In the genomic region with DNA sequence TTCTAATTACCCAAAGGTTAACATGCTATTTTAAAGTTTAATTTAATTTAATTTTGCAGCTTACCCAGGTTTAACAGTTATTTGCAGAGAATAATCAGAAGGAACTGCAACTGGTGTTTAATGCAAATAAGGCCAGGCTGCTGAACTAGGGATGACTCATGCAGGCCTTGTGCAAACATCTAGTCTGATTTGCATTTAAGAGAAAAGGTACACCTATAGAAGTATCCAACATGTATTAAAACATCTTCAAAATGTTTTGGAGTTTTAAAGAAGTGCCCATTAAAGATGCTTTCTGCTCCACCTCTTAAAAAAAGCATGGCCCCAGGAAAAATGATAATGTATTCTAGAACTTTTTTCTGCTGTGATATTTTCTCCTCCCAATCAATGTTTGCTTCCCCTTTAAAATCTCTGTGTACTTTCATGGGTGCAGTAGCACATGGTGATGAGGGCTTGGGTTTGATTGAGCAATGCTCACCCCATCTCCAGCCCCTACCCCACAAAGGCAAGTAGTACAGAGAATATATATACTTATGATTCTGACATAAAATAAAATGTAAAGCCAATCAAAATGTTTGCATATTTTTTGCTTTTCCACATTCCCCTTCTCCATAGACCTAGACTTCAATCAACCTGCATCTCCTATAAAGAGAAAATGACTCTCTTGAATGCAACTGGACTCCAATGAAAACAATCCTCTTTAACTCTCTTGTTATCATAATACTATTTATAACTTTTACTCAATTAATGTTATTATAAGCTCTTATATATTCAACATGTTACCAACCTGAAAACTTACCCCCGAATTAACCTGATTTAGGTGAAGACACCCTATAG, we compare ENCODE assay signal across 10 cellular contexts. TPM values are rescaled to one million over a fixed set of nuclear protein-coding genes. Genes with fewer than 3 reads are reported as not detected.
DNase-seq lines count a peak whose midpoint lies in the region; FAIRE-seq and TF ChIP-seq lines count a peak whose summit lies in the region.
"Had no signal": no experiment of that assay in that cellular context is flagged by ENCODE, and none has a peak within 500 bp of the region (broad histone marks: within the 10 kb centered on the region; RNA-seq: fewer than 3 reads in every experiment).

No MANE protein-coding gene starts in this region.

- no CpG with 5 or more reads among the region's 1 CpG for WGBS in H9 (ENCODE audit: extremely low coverage, insufficient read length, low lambda C conversion rate)

- H3K9ac ChIP-seq in H9 (ENCODE audit: extremely low read depth, insufficient read length, low read length): no peak overlapping the region
- H3K9ac ChIP-seq: KMS-11 had no signal

- no peak for TF ChIP-seq POLR2A in H54 (IDR thresholded peaks at IDR 0.05; ENCODE audit: low read depth, low read length)

- H3K79me2 ChIP-seq in H9 (ENCODE audit: insufficient read depth, low read length): no peaks in the 10 kb centered on the region

- H3K27me3 Mint-ChIP-seq in progenitor cell of endocrine pancreas: no peaks in the 10 kb centered on the region
- H3K27me3 Mint-ChIP-seq in mesothelial cell of epicardium (ENCODE audit: low read depth): no peaks in the 10 kb centered on the region
- no peaks in the 10 kb centered on the region for H3K27me3 Mint-ChIP-seq in H9 (ENCODE audit: low read depth)

- H3K27ac ChIP-seq in H9 (ENCODE audit: insufficient read length, low read depth, low read length): no peak overlapping the region
- H3K27ac ChIP-seq: KMS-11 had no signal

- H3K14ac ChIP-seq in H9 (ENCODE audit: insufficient read depth, low read length): no peak overlapping the region

- H3K27ac Mint-ChIP-seq in progenitor cell of endocrine pancreas (peak overlapping the region; percentile 56), mesothelial cell of epicardium (no peak overlapping the region), H9 (no peak overlapping the region)

- H3K4me1 Mint-ChIP-seq in progenitor cell of endocrine pancreas (ENCODE audit: low read depth) (peaks cover 39% of the 10 kb centered on the region), mesothelial cell of epicardium (peaks cover 29% of the 10 kb centered on the region), H9 (peaks cover 23 to 24% of the 10 kb centered on the region in 2 experiments)

- no peak overlapping the region for H3T11ph ChIP-seq in H9 (ENCODE audit: low read length)

- in situ Hi-C loops in GM13977 (cut with MboI; ENCODE audit: low pct_unique_long_range_greater_than_20kb, low sequenced_read_pairs, unreplicated experiment) (no loop called here), astrocyte of the cerebellum (cut with HindIII; ENCODE audit: low sequenced_read_pairs) (no loop called here)

- H3K4me2 ChIP-seq in H9 (ENCODE audit: insufficient read depth, insufficient read length, low read length): no peak overlapping the region
- H3K4me2 ChIP-seq: KMS-11 had no signal

- H3K9me3 Mint-ChIP-seq in progenitor cell of endocrine pancreas (ENCODE audit: low read depth) (no peaks in the 10 kb centered on the region), mesothelial cell of epicardium (no peaks in the 10 kb centered on the region), H9 (no peaks in the 10 kb centered on the region)

- no peaks in the 10 kb centered on the region for H3K9me3 ChIP-seq in H9 (ENCODE audit: control insufficient read depth, low read depth, low read length)
- H3K9me3 ChIP-seq: upper lobe of left lung had no signal

- no peaks in the 10 kb centered on the region for H3K36me3 Mint-ChIP-seq in progenitor cell of endocrine pancreas (ENCODE audit: insufficient read depth)
- H3K36me3 Mint-ChIP-seq in mesothelial cell of epicardium: no peaks in the 10 kb centered on the region
- H3K36me3 Mint-ChIP-seq in H9 (ENCODE audit: insufficient read depth in 1 of 3, low read depth in 3 of 3): no peaks in the 10 kb centered on the region; a peak in 1 of 7 replicates

- no peak overlapping the region for H3K56ac ChIP-seq in H9 (ENCODE audit: insufficient read length, low read depth, low read length)

- no peaks in the 10 kb centered on the region for H3K27me3 ChIP-seq in H9 (ENCODE audit: insufficient read depth, low read length)
- H3K27me3 ChIP-seq: upper lobe of left lung had no signal

- no peak overlapping the region for H2AK5ac ChIP-seq in H9 (ENCODE audit: insufficient read length, low read length)

- H2BK15ac ChIP-seq in H9 (ENCODE audit: low read depth, low read length): no peak overlapping the region

- no peak overlapping the region for H4K8ac ChIP-seq in H9 (replicated peaks; ENCODE audit: insufficient read length, low read depth, low read length)

- H3K23me2 ChIP-seq in H9 (ENCODE audit: insufficient read length, low read depth, low read length, poor library complexity, severe bottlenecking): no peaks in the 10 kb centered on the region

- no peaks in the 10 kb centered on the region for H3K79me1 ChIP-seq in H9 (ENCODE audit: insufficient read depth, low read depth, low read length, poor library complexity, severe bottlenecking)

- H2BK12ac ChIP-seq in H9 (ENCODE audit: insufficient read length, low read depth, low read length): no peak overlapping the region

- no peak overlapping the region for H2BK120ac ChIP-seq in H9 (ENCODE audit: low read depth, low read length, poor library complexity, severe bottlenecking)

- no peak overlapping the region for H4K5ac ChIP-seq in H9 (ENCODE audit: insufficient read length, low read depth, low read length)

- no peak overlapping the region for H2AFZ ChIP-seq in H9 (ENCODE audit: low read length)

- H3K4me3 ChIP-seq in astrocyte of the cerebellum (ENCODE audit: low read depth, low read length): no peak overlapping the region
- H3K4me3 ChIP-seq: upper lobe of left lung had no signal

- no peak overlapping the region for H4K91ac ChIP-seq in H9 (ENCODE audit: insufficient read length, low read depth, low read length)

- H3K23ac ChIP-seq in H9 (ENCODE audit: insufficient read length, low read depth, low read length): no peak overlapping the region

- H3K4me3 Mint-ChIP-seq in progenitor cell of endocrine pancreas (ENCODE audit: low read depth): no peak overlapping the region
- H3K4me3 Mint-ChIP-seq in mesothelial cell of epicardium: no peak overlapping the region
- H3K4me3 Mint-ChIP-seq in H9: no peak overlapping the region

- peak; percentile 38 for DNase-seq in GM13977 (ENCODE audit: low spot score)
- DNase-seq in H54 (ENCODE audit: insufficient read length, low spot score): no peak
- DNase-seq in M059J (ENCODE audit: low read depth): peak; percentile 58
- peak; percentile 34 for DNase-seq in astrocyte of the cerebellum (ENCODE audit: low read depth)
- no peak for DNase-seq in progenitor cell of endocrine pancreas (ENCODE audit: low spot score, unreplicated experiment)
- no peak for DNase-seq in NCI-H446 (lab: John Stamatoyannopoulos, UW)
- no peak for DNase-seq in mesothelial cell of epicardium (ENCODE audit: low spot score in 2 of 2, unreplicated experiment in 2 of 2)
- DNase-seq in H9: no peak

- H3K4ac ChIP-seq in H9 (ENCODE audit: low read depth, low read length): no peak overlapping the region

- FAIRE-seq in H54 (lab: Jason Lieb, UNC): peak; percentile 11

- H2BK5ac ChIP-seq in H9 (ENCODE audit: insufficient read length, low read length): no peak overlapping the region

- H3K18ac ChIP-seq in H9 (ENCODE audit: insufficient read length, low read depth, low read length): no peak overlapping the region

- no peaks in the 10 kb centered on the region for H4K20me1 ChIP-seq in H9 (ENCODE audit: control insufficient read depth, insufficient read depth, insufficient read length)

- no peak overlapping the region for H2BK20ac ChIP-seq in H9 (ENCODE audit: low read depth, low read length, poor library complexity, severe bottlenecking)

- no peaks in the 10 kb centered on the region; the same call in 1 of the 2 replicates for H3K4me1 ChIP-seq in H9 (ENCODE audit: insufficient read depth, low read length)

- no peak for TF ChIP-seq CTCF in GM13977 (IDR thresholded peaks at IDR 0.05; ENCODE audit: extremely low read depth, insufficient read depth, missing control alignments)
- no peak for TF ChIP-seq CTCF in astrocyte of the cerebellum (IDR thresholded peaks at IDR 0.05; ENCODE audit: low read depth, low read length, missing control alignments)
- TF ChIP-seq CTCF in progenitor cell of endocrine pancreas (IDR thresholded peaks at IDR 0.05; ENCODE audit: unreplicated experiment): no peak
- no peak for TF ChIP-seq CTCF in mesothelial cell of epicardium (IDR thresholded peaks at IDR 0.05; ENCODE audit: unreplicated experiment)
- no peak for TF ChIP-seq CTCF in H9 (conservative IDR thresholded peaks at IDR 0.05)

RNA-seq across cellular contexts. Expression of a gene that starts 54.1 kb away (rescaled TPM):
- 39.5 and 68.5 TPM in 2 replicates for total RNA-seq in M059J (2014; rRNA removed; shearing (Covaris generic))
- total RNA-seq in progenitor cell of endocrine pancreas (21.7 and 21.9 TPM in 2 replicates), mesothelial cell of epicardium (14.0 to 18.5 TPM (median 14.1 TPM) in 3 replicates), H9 (2021) (0.53 and 1.1 TPM in 2 replicates)

Comparison
In these comparisons a context has a peak if more than half of its experiments do, and no peak if none do; other contexts are left out.
1. DNase-seq: peak in GM13977 (single experiment), M059J (single experiment) and astrocyte of the cerebellum (single experiment); none in H54 (single experiment), progenitor cell of endocrine pancreas (single experiment), NCI-H446 (0 of 2), mesothelial cell of epicardium (0 of 2) and H9 (single experiment).